ENCODE assay signal across 17 cellular contexts in the genomic region with DNA sequence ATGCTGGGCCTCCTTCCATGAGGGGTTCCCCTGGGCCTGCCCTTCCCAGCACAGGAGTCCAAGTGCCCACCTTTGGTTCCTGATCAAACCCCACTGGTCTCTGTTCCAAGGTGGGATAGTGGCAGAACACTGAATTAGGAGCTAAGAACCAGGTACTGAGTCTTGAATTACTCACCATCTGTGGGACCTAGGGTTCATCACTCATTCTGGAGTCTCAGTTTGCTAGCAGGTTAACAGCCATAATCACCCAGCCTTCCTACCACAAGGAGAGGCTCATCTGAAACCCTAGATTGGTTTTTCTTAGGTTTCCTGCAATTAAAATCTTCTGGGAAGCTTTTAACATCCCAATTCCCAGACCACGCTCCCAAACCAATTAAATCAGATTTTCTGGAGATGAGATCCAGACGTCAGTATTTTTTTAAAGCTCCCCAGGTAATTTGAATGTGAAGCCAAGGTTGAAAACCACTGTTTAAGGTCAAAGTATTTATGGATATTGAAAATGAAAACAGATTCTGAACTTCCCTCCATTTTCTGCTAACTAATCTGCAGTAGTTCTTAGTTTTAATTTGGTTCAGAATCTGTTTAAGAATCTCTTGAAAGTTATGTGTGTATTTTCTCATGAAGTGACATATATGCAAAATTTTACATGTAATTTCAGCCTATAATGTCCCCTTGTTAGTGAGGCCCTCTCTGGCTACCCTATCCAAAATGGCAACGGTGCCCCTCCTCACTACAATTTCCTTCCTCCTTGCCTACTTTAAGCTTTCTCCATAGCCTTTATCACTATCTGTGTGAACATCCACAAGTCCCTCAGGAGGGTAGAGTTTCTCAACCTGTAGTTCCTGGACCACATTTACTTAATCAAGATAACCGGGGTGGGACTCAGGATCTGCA.
DNase-seq lines count a peak whose midpoint lies in the region; ATAC-seq and TF ChIP-seq lines count a peak whose summit lies in the region.
"Had no signal": no experiment of that assay in that cellular context is flagged by ENCODE, and none has a peak within 500 bp of the region (broad histone marks: within the 10 kb centered on the region; RNA-seq: fewer than 3 reads in every experiment).

No MANE protein-coding gene starts in this region.

- intact Hi-C loops in activated CD4-positive, alpha-beta T cell treated with anti-CD3 and anti-CD28 coated beads for 36 hours (cut with DNase I, micrococcal nuclease), result no loop called here
- intact Hi-C loops in OCI-LY7 (cut with micrococcal nuclease; ENCODE audit: unreplicated experiment), result no loop called here

- BruUV-seq in OCI-LY7 (replicated peaks; lab: Mats Ljungman, UMichigan), result no TSS peak

- no peak overlapping the region for H3K27ac Mint-ChIP-seq in activated CD4-positive, alpha-beta T cell treated with anti-CD3 and anti-CD28 coated beads for 36 hours
- peak overlapping the region; percentile 97 for H3K27ac Mint-ChIP-seq in stimulated activated memory B cell treated with anti-CD40 and anti-IgM and Interleukin-4, amounts not matched to agents 10 μg/mL and 1 μg/mL and 100 μg/mL, for 72 hours
- H3K27ac Mint-ChIP-seq: WTC11 had no signal

- no peak for DNase-seq in activated CD4-positive, alpha-beta T cell treated with anti-CD3 and anti-CD28 coated beads for 36 hours
- no peak for DNase-seq in activated CD4-positive, alpha-beta T cell treated with anti-CD3 and anti-CD28 coated beads for 1 hour
- DNase-seq in OCI-LY7 (ENCODE audit: low spot score) (no peak), cortex of kidney (lab: John Stamatoyannopoulos, UW) (no peak), LoVo (ENCODE audit: low spot score) (no peak)
- DNase-seq: activated T-cell treated with anti-CD3 and anti-CD28 coated beads, Interleukin-2, amount 50 U/mL, for 1 hour; aorta; DMS 273 treated with DMSO at 0.1 percent for 48 hours; mesenchymal stem cell; stimulated activated CD4-positive, alpha-beta T cell treated with anti-CD3 and anti-CD28 coated beads, Interleukin-15, amount 100 ng/mL, for 24 hours; upper lobe of right lung had no signal

- no peak overlapping the region for H3K4me3 ChIP-seq in OCI-LY7 (ENCODE audit: low read depth, low read length, poor library complexity, severe bottlenecking)
- H3K4me3 ChIP-seq: SK-N-MC, upper lobe of right lung had no signal

- ATAC-seq in activated CD4-positive, alpha-beta T cell treated with anti-CD3 and anti-CD28 coated beads for 36 hours, result peak; percentile 50
- ATAC-seq in GM21717 (IDR thresholded peaks at IDR 0.05; ENCODE audit: unreplicated experiment) (peak; percentile 61), GM21526 (IDR thresholded peaks at IDR 0.05; ENCODE audit: low FRiP score, unreplicated experiment) (no peak)
- ATAC-seq in stimulated activated memory B cell treated with anti-CD40 and anti-IgM and Interleukin-4, amounts not matched to agents 10 μg/mL and 1 μg/mL and 100 μg/mL, for 72 hours, result peak; percentile 64
- ATAC-seq: upper lobe of right lung, WTC11 had no signal

- H3K9me3 Mint-ChIP-seq in activated CD4-positive, alpha-beta T cell treated with anti-CD3 and anti-CD28 coated beads for 36 hours (ENCODE audit: low read depth), result no peaks in the 10 kb centered on the region
- H3K9me3 Mint-ChIP-seq in stimulated activated memory B cell treated with anti-CD40 and anti-IgM and Interleukin-4, amounts not matched to agents 10 μg/mL and 1 μg/mL and 100 μg/mL, for 72 hours, result no peaks in the 10 kb centered on the region
- H3K9me3 Mint-ChIP-seq: WTC11 had no signal

- no peaks in the 10 kb centered on the region for H3K36me3 ChIP-seq in OCI-LY7 (ENCODE audit: insufficient read depth, low read length)
- H3K36me3 ChIP-seq: upper lobe of right lung had no signal

- no peaks in the 10 kb centered on the region for H3K9me2 ChIP-seq in OCI-LY7 (ENCODE audit: insufficient read depth, low read length)

- peak overlapping the region; percentile 24; the same call in 1 of the 2 replicates for H2AFZ ChIP-seq in OCI-LY7 (ENCODE audit: low read length)
- H2AFZ ChIP-seq: parathyroid adenoma had no signal

- no peaks in the 10 kb centered on the region for H3K9me3 ChIP-seq in OCI-LY7 (ENCODE audit: low read length)
- H3K9me3 ChIP-seq: upper lobe of right lung had no signal

- TF ChIP-seq CTCF in OCI-LY7 (conservative IDR thresholded peaks at IDR 0.05; ENCODE audit: low read length), result no peak

- peak overlapping the region; percentile 28; the same call in 1 of the 2 replicates for H3K4me2 ChIP-seq in OCI-LY7 (ENCODE audit: low read length)

- no peak overlapping the region for H3K27ac ChIP-seq in OCI-LY7 (ENCODE audit: low read depth, low read length, poor library complexity, severe bottlenecking)
- H3K27ac ChIP-seq: parathyroid adenoma, SK-N-MC, upper lobe of right lung had no signal

- H4K20me1 ChIP-seq in OCI-LY7 (ENCODE audit: insufficient read depth, low read length), result no peaks in the 10 kb centered on the region

- CTCF ChIA-PET in activated CD4-positive, alpha-beta T cell treated with anti-CD3 and anti-CD28 coated beads for 36 hours (lab: Charles Lee), result interaction anchor here (0.8 to 1.0 kb wide), 4 partner anchors 11 to 366 kb away, joined by 3 read pairs; no protein-coding TSS in a partner anchor
- CTCF ChIA-PET in OCI-LY7 (lab: Charles Lee; ENCODE audit: unreplicated experiment), result no interaction called here

- no peaks in the 10 kb centered on the region for H3K27me3 Mint-ChIP-seq in activated CD4-positive, alpha-beta T cell treated with anti-CD3 and anti-CD28 coated beads for 36 hours
- no peaks in the 10 kb centered on the region for H3K27me3 Mint-ChIP-seq in stimulated activated memory B cell treated with anti-CD40 and anti-IgM and Interleukin-4, amounts not matched to agents 10 μg/mL and 1 μg/mL and 100 μg/mL, for 72 hours

- POLR2A ChIA-PET in activated CD4-positive, alpha-beta T cell treated with anti-CD3 and anti-CD28 coated beads for 36 hours (lab: Charles Lee), result no interaction called here
- POLR2A ChIA-PET in OCI-LY7 (lab: Charles Lee), result interaction anchor here (0.5 to 1.3 kb wide), 6 partner anchors 16 to 79 kb away, joined by 3 to 4 read pairs (median 3); no protein-coding TSS in a partner anchor

- peaks cover 40% of the 10 kb centered on the region for H3K4me1 Mint-ChIP-seq in activated CD4-positive, alpha-beta T cell treated with anti-CD3 and anti-CD28 coated beads for 36 hours
- H3K4me1 Mint-ChIP-seq in stimulated activated memory B cell treated with anti-CD40 and anti-IgM and Interleukin-4, amounts not matched to agents 10 μg/mL and 1 μg/mL and 100 μg/mL, for 72 hours, result peaks cover 65% of the 10 kb centered on the region

- H3K4me3 Mint-ChIP-seq in activated CD4-positive, alpha-beta T cell treated with anti-CD3 and anti-CD28 coated beads for 36 hours, result no peak overlapping the region
- H3K4me3 Mint-ChIP-seq in stimulated activated memory B cell treated with anti-CD40 and anti-IgM and Interleukin-4, amounts not matched to agents 10 μg/mL and 1 μg/mL and 100 μg/mL, for 72 hours, result peak overlapping the region; percentile 51
- H3K4me3 Mint-ChIP-seq: WTC11 had no signal

- H3K36me3 Mint-ChIP-seq in activated CD4-positive, alpha-beta T cell treated with anti-CD3 and anti-CD28 coated beads for 36 hours (ENCODE audit: low read depth), result no peaks in the 10 kb centered on the region
- no peaks in the 10 kb centered on the region for H3K36me3 Mint-ChIP-seq in stimulated activated memory B cell treated with anti-CD40 and anti-IgM and Interleukin-4, amounts not matched to agents 10 μg/mL and 1 μg/mL and 100 μg/mL, for 72 hours
- H3K36me3 Mint-ChIP-seq: WTC11 had no signal

- H3K79me2 ChIP-seq in OCI-LY7 (ENCODE audit: insufficient read depth, low read depth, low read length), result no peaks in the 10 kb centered on the region
- H3K79me2 ChIP-seq: parathyroid adenoma had no signal

- peaks cover 24% of the 10 kb centered on the region for H3K4me1 ChIP-seq in OCI-LY7 (ENCODE audit: insufficient read depth, low read length, poor library complexity, severe bottlenecking)
- H3K4me1 ChIP-seq: parathyroid adenoma, upper lobe of right lung had no signal
